23 cellular contexts compared by ENCODE assay signal in genomic region chr10:74643586-74643956, GRCh38.
"Had no signal": no experiment of that assay in that cellular context is flagged by ENCODE, and none has a peak within 500 bp of the region (broad histone marks: within the 10 kb centered on the region; RNA-seq: fewer than 3 reads in every experiment).

No MANE protein-coding gene starts in this region.

- H3K27me3 Mint-ChIP-seq: activated naive CD8-positive, alpha-beta T cell; central memory CD8-positive, alpha-beta T cell; naive thymus-derived CD4-positive, alpha-beta T cell; stimulated activated naive CD8-positive, alpha-beta T cell treated with anti-CD3 and anti-CD28 coated beads, Interleukin-15, Interleukin-2, amounts not matched to agents 100 ng/mL and 50 ng/mL, for 24 hours had no signal

- DNase-seq: activated naive CD4-positive, alpha-beta T cell; activated T-cell treated with anti-CD3 and anti-CD28 coated beads, Interleukin-2, amount 50 U/mL, for 1 hour; amniotic stem cell; effector memory CD4-positive, alpha-beta T cell; foreskin keratinocyte; lower lobe of right lung; naive thymus-derived CD4-positive, alpha-beta T cell; occipital lobe; right lobe of liver; stimulated activated CD4-positive, alpha-beta T cell treated with anti-CD3 and anti-CD28 coated beads, Interleukin-1b, Interleukin-23, amount 100 ng/mL, for 48 hours; substantia nigra; T1000; thyroid gland had no signal

- H3K4me3 Mint-ChIP-seq: activated naive CD8-positive, alpha-beta T cell; central memory CD8-positive, alpha-beta T cell; naive thymus-derived CD4-positive, alpha-beta T cell; neural crest cell; stimulated activated naive CD8-positive, alpha-beta T cell treated with anti-CD3 and anti-CD28 coated beads, Interleukin-15, Interleukin-2, amounts not matched to agents 100 ng/mL and 50 ng/mL, for 24 hours; WTC11 had no signal

- H3K4me3 ChIP-seq: breast epithelium, lower lobe of right lung, right lobe of liver, skin epidermis, thyroid gland had no signal

- H3K9me3 Mint-ChIP-seq: central memory CD8-positive, alpha-beta T cell had no signal

- H3K27ac Mint-ChIP-seq: activated naive CD8-positive, alpha-beta T cell; activated T-helper 2 cell treated with anti-CD3 and anti-CD28 coated beads, Interferon-gamma antibody, Interleukin-2, Interleukin-4, amounts not matched to agents 10 μg/mL and 5 μg/mL and 100 μg/mL, durations not matched to agents 14 hours and 24 hours and 36 hours; naive thymus-derived CD4-positive, alpha-beta T cell; stimulated activated naive CD8-positive, alpha-beta T cell treated with anti-CD3 and anti-CD28 coated beads, Interleukin-15, Interleukin-2, amounts not matched to agents 100 ng/mL and 50 ng/mL, for 24 hours; WTC11 had no signal

- H3K4me1 Mint-ChIP-seq: central memory CD8-positive, alpha-beta T cell had no signal

- H3K4me1 ChIP-seq: breast epithelium, foreskin keratinocyte, lower lobe of right lung, right lobe of liver had no signal

- H3K27me3 ChIP-seq: breast epithelium, foreskin keratinocyte, right lobe of liver, thyroid gland had no signal

- ATAC-seq: foreskin keratinocyte; left lobe of liver; lower lobe of right lung; naive thymus-derived CD4-positive, alpha-beta T cell; right lobe of liver; WTC11 had no signal

- H3K27ac ChIP-seq: breast epithelium, foreskin keratinocyte, lower lobe of right lung, right lobe of liver, skin epidermis, thyroid gland had no signal

- H3K36me3 ChIP-seq: breast epithelium, lower lobe of right lung, right lobe of liver, thyroid gland had no signal

- H3K9me3 ChIP-seq: breast epithelium, lower lobe of right lung, right lobe of liver, thyroid gland had no signal

- FAIRE-seq: colon had no signal
